Comparison of ENCODE assay signal across 8 cellular contexts in genomic region chr22:43481528-43482309, GRCh38.
DNase-seq lines count a peak whose midpoint lies in the region; ATAC-seq and TF ChIP-seq lines count a peak whose summit lies in the region.

No MANE protein-coding gene starts in this region.

- H3K27me3 ChIP-seq in Loucy (ENCODE audit: insufficient read depth, low read length, poor library complexity, severe bottlenecking) = no peaks in the 10 kb centered on the region

- H3K9me3 Mint-ChIP-seq in activated naive CD8-positive, alpha-beta T cell treated with anti-CD3 and anti-CD28 coated beads, Interleukin-2, amount 10 ng/mL, durations not matched to agents 7 days and 5 days = no peaks in the 10 kb centered on the region

- no peaks in the 10 kb centered on the region for H3F3A ChIP-seq in Loucy (ENCODE audit: low read depth)

- peak; percentile 77 for TF ChIP-seq CTCF in Loucy (conservative IDR thresholded peaks at IDR 0.05; ENCODE audit: low read length)

- no peak overlapping the region for H3K4me2 ChIP-seq in Loucy (ENCODE audit: low read depth, low read length, poor library complexity, severe bottlenecking)

- H2AFZ ChIP-seq in Loucy (ENCODE audit: low read length) = peak overlapping the region; percentile 48

- peak overlapping the region; percentile 74 for H3K4me3 Mint-ChIP-seq in activated naive CD8-positive, alpha-beta T cell treated with anti-CD3 and anti-CD28 coated beads, Interleukin-2, amount 10 ng/mL, durations not matched to agents 7 days and 5 days

- no peaks in the 10 kb centered on the region for H3K4me1 ChIP-seq in Loucy (ENCODE audit: insufficient read depth, low read length, poor library complexity, severe bottlenecking)

- H3K9me2 ChIP-seq in Loucy (replicated peaks; ENCODE audit: low read depth, low read length) = no peaks in the 10 kb centered on the region

- peak; percentile 78 for ATAC-seq in activated naive CD8-positive, alpha-beta T cell treated with anti-CD3 and anti-CD28 coated beads, Interleukin-2, amount 10 ng/mL, durations not matched to agents 7 days and 5 days (ENCODE audit: low read depth)
- ATAC-seq in HG02852 (IDR thresholded peaks at IDR 0.05; ENCODE audit: unreplicated experiment) = no peak
- no peak for ATAC-seq in GM19467 (IDR thresholded peaks at IDR 0.05; ENCODE audit: unreplicated experiment)

- no peaks in the 10 kb centered on the region for H3K9me3 ChIP-seq in Loucy (ENCODE audit: insufficient read depth, low read depth, low read length)

- POLR2A ChIA-PET in activated naive CD8-positive, alpha-beta T cell treated with anti-CD3 and anti-CD28 coated beads, Interleukin-2, amount 10 ng/mL, durations not matched to agents 7 days and 5 days (lab: Charles Lee) = interaction anchor here (0.6 kb wide), 1 partner anchor 845 kb away, joined by 3 read pairs; no protein-coding TSS in a partner anchor

- H3K9ac ChIP-seq in Loucy (ENCODE audit: low read depth, low read length, poor library complexity, severe bottlenecking) = no peak overlapping the region

- peak; percentile 21 for DNase-seq in NCI-H82 (lab: John Stamatoyannopoulos, UW)
- DNase-seq in NCI-H82 treated with DMSO at 0.1 percent for 48 hours (lab: John Stamatoyannopoulos, UW; ENCODE audit: unreplicated experiment) = no peak
- peak; percentile 39 for DNase-seq in activated naive CD8-positive, alpha-beta T cell treated with anti-CD3 and anti-CD28 coated beads, Interleukin-2, amount 10 ng/mL, durations not matched to agents 7 days and 5 days
- DNase-seq in retina = peak; percentile 35
- DNase-seq in AG20443 (ENCODE audit: low spot score) = no peak

- peak overlapping the region; percentile 78 for H3K27ac Mint-ChIP-seq in activated naive CD8-positive, alpha-beta T cell treated with anti-CD3 and anti-CD28 coated beads, Interleukin-2, amount 10 ng/mL, durations not matched to agents 7 days and 5 days

- no peaks in the 10 kb centered on the region for H3K36me3 ChIP-seq in Loucy (ENCODE audit: insufficient read depth, low read length)

- H3K4me1 Mint-ChIP-seq in activated naive CD8-positive, alpha-beta T cell treated with anti-CD3 and anti-CD28 coated beads, Interleukin-2, amount 10 ng/mL, durations not matched to agents 7 days and 5 days = peaks cover 14% of the 10 kb centered on the region

- no peaks in the 10 kb centered on the region for H3K79me2 ChIP-seq in Loucy (ENCODE audit: insufficient read depth, low read length)

- H4K20me1 ChIP-seq in Loucy (ENCODE audit: insufficient read depth, low read length, poor library complexity, severe bottlenecking) = no peaks in the 10 kb centered on the region

- no peaks in the 10 kb centered on the region for H3K36me3 Mint-ChIP-seq in activated naive CD8-positive, alpha-beta T cell treated with anti-CD3 and anti-CD28 coated beads, Interleukin-2, amount 10 ng/mL, durations not matched to agents 7 days and 5 days

- H3K4me3 ChIP-seq in Loucy (ENCODE audit: low read length, poor library complexity, severe bottlenecking) = no peak overlapping the region

- no peaks in the 10 kb centered on the region for H3K27me3 Mint-ChIP-seq in activated naive CD8-positive, alpha-beta T cell treated with anti-CD3 and anti-CD28 coated beads, Interleukin-2, amount 10 ng/mL, durations not matched to agents 7 days and 5 days

Comparison
In these comparisons a context has a peak if more than half of its experiments do, and no peak if none do; other contexts are left out.
1. DNase-seq: peak in NCI-H82 (single experiment), activated naive CD8-positive, alpha-beta T cell treated with anti-CD3 and anti-CD28 coated beads, Interleukin-2, amount 10 ng/mL, durations not matched to agents 7 days and 5 days (single experiment) and retina (single experiment); none in NCI-H82 treated with DMSO at 0.1 percent for 48 hours (single experiment) and AG20443 (single experiment).